ENCODE assay signal across 15 cellular contexts in the genomic region with DNA sequence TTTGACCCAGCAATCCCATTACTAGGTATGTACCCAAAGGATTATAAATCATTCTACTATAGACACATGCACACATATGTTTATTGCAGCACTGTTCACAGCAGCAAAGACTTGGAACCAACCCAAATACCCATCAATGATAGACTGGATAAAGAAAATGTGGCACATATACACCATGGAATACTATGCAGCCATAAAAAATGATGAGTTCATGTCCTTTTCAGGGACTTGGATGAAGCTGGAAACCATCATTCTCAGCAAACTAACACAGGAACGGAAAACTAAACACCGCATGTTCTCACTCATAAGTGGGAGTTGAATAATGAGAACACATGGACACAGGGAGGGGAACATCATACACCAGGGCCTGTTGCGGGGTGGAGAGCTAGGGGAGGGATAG. TPM values are rescaled to one million over a fixed set of nuclear protein-coding genes. Genes with fewer than 3 reads are reported as not detected.
DNase-seq lines count a peak whose midpoint lies in the region; ATAC-seq and TF ChIP-seq lines count a peak whose summit lies in the region.
"Not testable (repeated sequence)": the region's sequence is repeated elsewhere in the genome, so short reads cannot be mapped to it uniquely, and the experiment has no call there.
"Had no signal": no experiment of that assay in that cellular context is flagged by ENCODE, and none has a peak within 500 bp of the region (broad histone marks: within the 10 kb centered on the region; RNA-seq: fewer than 3 reads in every experiment).

No MANE protein-coding gene starts in this region.

- H3K9me3 ChIP-seq in CD4-positive, CD25-positive, alpha-beta regulatory T cell (ENCODE audit: control insufficient read depth in 2 of 2, low read length in 2 of 2); HEK293 (ENCODE audit: control insufficient read depth, insufficient read depth, low read depth, low read length); naive thymus-derived CD4-positive, alpha-beta T cell (ENCODE audit: control insufficient read depth in 2 of 3, low read length in 3 of 3): not testable (repeated sequence)

- H3K4me3 ChIP-seq in CD4-positive, CD25-positive, alpha-beta regulatory T cell (ENCODE audit: low read depth, low read length); HEK293 (ENCODE audit: low read depth, low read length); naive thymus-derived CD4-positive, alpha-beta T cell (ENCODE audit: low read length): not testable (repeated sequence)

- intact Hi-C loops in activated CD4-positive, alpha-beta T cell treated with anti-CD3 and anti-CD28 coated beads for 36 hours (cut with DNase I, micrococcal nuclease); activated T-helper 1 cell treated with anti-CD3 and anti-CD28 coated beads, Interleukin-12 subunit alpha, Interleukin-12 subunit beta, Interleukin-2, Interleukin-4 antibody, amounts not matched to agents 30 ng/mL and 10 ng/mL and 1 ng/mL, durations not matched to agents 14 hours and 24 hours and 36 hours (cut with micrococcal nuclease): not testable (repeated sequence)
- intact Hi-C loops in naive thymus-derived CD4-positive, alpha-beta T cell (cut with micrococcal nuclease), result loop anchor here in 1 of 2 donors (5.0 kb wide), 1 partner anchor 37 kb away; no protein-coding TSS in a partner anchor

- DNase-seq in CD4-positive, CD25-positive, alpha-beta regulatory T cell; activated CD4-positive, alpha-beta T cell treated with anti-CD3 and anti-CD28 coated beads for 36 hours; activated T-helper 1 cell treated with anti-CD3 and anti-CD28 coated beads, Interleukin-12 subunit alpha, Interleukin-12 subunit beta, Interleukin-2, Interleukin-4 antibody, amounts not matched to agents 30 ng/mL and 10 ng/mL and 1 ng/mL, durations not matched to agents 14 hours and 24 hours and 36 hours (ENCODE audit: low spot score); activated naive CD8-positive, alpha-beta T cell treated with anti-CD3 and anti-CD28 coated beads, Interleukin-2, amount 10 ng/mL, durations not matched to agents 7 days and 5 days; naive thymus-derived CD4-positive, alpha-beta T cell; stimulated activated effector memory CD8-positive, alpha-beta T cell treated with anti-CD3 and anti-CD28 coated beads, Interleukin-12 subunit alpha, Interleukin-12 subunit beta, amount 100 ng/mL, for 72 hours (ENCODE audit: low spot score in 2 of 2): not testable (repeated sequence)

- H3K4me1 Mint-ChIP-seq in CD4-positive, CD25-positive, alpha-beta regulatory T cell, result peaks cover 10 to 74% (median 52%) of the 10 kb centered on the region in 4 donors
- H3K4me1 Mint-ChIP-seq in activated CD4-positive, alpha-beta T cell treated with anti-CD3 and anti-CD28 coated beads for 36 hours, result peaks cover 52% of the 10 kb centered on the region
- peaks cover 43% of the 10 kb centered on the region for H3K4me1 Mint-ChIP-seq in activated T-helper 1 cell treated with anti-CD3 and anti-CD28 coated beads, Interleukin-12 subunit alpha, Interleukin-12 subunit beta, Interleukin-2, Interleukin-4 antibody, amounts not matched to agents 30 ng/mL and 10 ng/mL and 1 ng/mL, durations not matched to agents 14 hours and 24 hours and 36 hours (ENCODE audit: low read depth)
- H3K4me1 Mint-ChIP-seq in activated naive CD8-positive, alpha-beta T cell treated with anti-CD3 and anti-CD28 coated beads, Interleukin-2, amount 10 ng/mL, durations not matched to agents 7 days and 5 days, result peaks cover 38% of the 10 kb centered on the region
- H3K4me1 Mint-ChIP-seq in naive thymus-derived CD4-positive, alpha-beta T cell, result peaks cover 23 to 62% (median 59%) of the 10 kb centered on the region in 7 donors
- peaks cover 26% of the 10 kb centered on the region for H3K4me1 Mint-ChIP-seq in stimulated activated effector memory CD8-positive, alpha-beta T cell treated with anti-CD3 and anti-CD28 coated beads, Interleukin-12 subunit alpha, Interleukin-12 subunit beta, amount 100 ng/mL, for 72 hours

- H3K9me3 Mint-ChIP-seq in CD4-positive, CD25-positive, alpha-beta regulatory T cell, result peaks cover 0 to 19% (median 2%) of the 10 kb centered on the region in 7 donors
- not testable (repeated sequence) for H3K9me3 Mint-ChIP-seq in activated CD4-positive, alpha-beta T cell treated with anti-CD3 and anti-CD28 coated beads for 36 hours (ENCODE audit: low read depth); activated naive CD8-positive, alpha-beta T cell treated with anti-CD3 and anti-CD28 coated beads, Interleukin-2, amount 10 ng/mL, durations not matched to agents 7 days and 5 days; stimulated activated effector memory CD8-positive, alpha-beta T cell treated with anti-CD3 and anti-CD28 coated beads, Interleukin-12 subunit alpha, Interleukin-12 subunit beta, amount 100 ng/mL, for 72 hours
- H3K9me3 Mint-ChIP-seq in activated T-helper 1 cell treated with anti-CD3 and anti-CD28 coated beads, Interleukin-12 subunit alpha, Interleukin-12 subunit beta, Interleukin-2, Interleukin-4 antibody, amounts not matched to agents 30 ng/mL and 10 ng/mL and 1 ng/mL, durations not matched to agents 14 hours and 24 hours and 36 hours, result peaks cover 11% of the 10 kb centered on the region
- peaks cover 0 to 14% (median 7%) of the 10 kb centered on the region in 11 donors for H3K9me3 Mint-ChIP-seq in naive thymus-derived CD4-positive, alpha-beta T cell

- CTCF ChIA-PET in HEK293 (lab: Yijun Ruan, JAX), result interaction anchor here (0.6 kb wide), 1 partner anchor 8 kb away, joined by 3 read pairs; no protein-coding TSS in a partner anchor
- CTCF ChIA-PET in activated CD4-positive, alpha-beta T cell treated with anti-CD3 and anti-CD28 coated beads for 36 hours (lab: Charles Lee), result interaction anchor here (0.6 to 2.5 kb wide), 7 partner anchors 9 to 37 kb away, joined by 3 to 8 read pairs (median 3); no protein-coding TSS in a partner anchor
- CTCF ChIA-PET in naive thymus-derived CD4-positive, alpha-beta T cell (lab: Charles Lee), result interaction anchor here (1.7 to 3.8 kb wide), 3 partner anchors 12 to 67 kb away, joined by 5 to 16 read pairs (median 11); no protein-coding TSS in a partner anchor

- not testable (repeated sequence) for H3K36me3 ChIP-seq in CD4-positive, CD25-positive, alpha-beta regulatory T cell (ENCODE audit: control insufficient read depth, insufficient read depth, low read length); HEK293 (ENCODE audit: control insufficient read depth in 2 of 2, insufficient read depth in 1 of 2, low read length in 2 of 2); naive thymus-derived CD4-positive, alpha-beta T cell (ENCODE audit: control insufficient read depth in 2 of 3, insufficient read depth in 3 of 3, low read length in 3 of 3)

- H3K4me1 ChIP-seq in CD4-positive, CD25-positive, alpha-beta regulatory T cell (ENCODE audit: control insufficient read depth, insufficient read depth, low read length, poor library complexity, severe bottlenecking), result peaks cover 32% of the 10 kb centered on the region
- H3K4me1 ChIP-seq in HEK293 (ENCODE audit: control insufficient read depth, insufficient read depth, low read length), result not testable (repeated sequence)
- peaks cover 4 to 30% of the 10 kb centered on the region in 2 donors for H3K4me1 ChIP-seq in naive thymus-derived CD4-positive, alpha-beta T cell (ENCODE audit: control insufficient read depth in 2 of 2, insufficient read depth in 2 of 2, low read length in 2 of 2)

- ATAC-seq in CD4-positive, CD25-positive, alpha-beta regulatory T cell (ENCODE audit: low read depth in 2 of 2); activated CD4-positive, alpha-beta T cell treated with anti-CD3 and anti-CD28 coated beads for 36 hours; activated naive CD8-positive, alpha-beta T cell treated with anti-CD3 and anti-CD28 coated beads, Interleukin-2, amount 10 ng/mL, durations not matched to agents 7 days and 5 days (ENCODE audit: low read depth); naive thymus-derived CD4-positive, alpha-beta T cell; stimulated activated effector memory CD8-positive, alpha-beta T cell treated with anti-CD3 and anti-CD28 coated beads, Interleukin-12 subunit alpha, Interleukin-12 subunit beta, amount 100 ng/mL, for 72 hours: not testable (repeated sequence)

- peak overlapping the region; percentile 11 to 56 (median 36) for H3K4me3 Mint-ChIP-seq in CD4-positive, CD25-positive, alpha-beta regulatory T cell
- not testable (repeated sequence) for H3K4me3 Mint-ChIP-seq in activated CD4-positive, alpha-beta T cell treated with anti-CD3 and anti-CD28 coated beads for 36 hours; activated T-helper 1 cell treated with anti-CD3 and anti-CD28 coated beads, Interleukin-12 subunit alpha, Interleukin-12 subunit beta, Interleukin-2, Interleukin-4 antibody, amounts not matched to agents 30 ng/mL and 10 ng/mL and 1 ng/mL, durations not matched to agents 14 hours and 24 hours and 36 hours; stimulated activated effector memory CD8-positive, alpha-beta T cell treated with anti-CD3 and anti-CD28 coated beads, Interleukin-12 subunit alpha, Interleukin-12 subunit beta, amount 100 ng/mL, for 72 hours
- H3K4me3 Mint-ChIP-seq in activated naive CD8-positive, alpha-beta T cell treated with anti-CD3 and anti-CD28 coated beads, Interleukin-2, amount 10 ng/mL, durations not matched to agents 7 days and 5 days, result peak overlapping the region; percentile 32
- H3K4me3 Mint-ChIP-seq in naive thymus-derived CD4-positive, alpha-beta T cell, result peak overlapping the region in 6 of 10 donors; percentile 8 to 67 (median 18)

- H3K27ac ChIP-seq in CD4-positive, CD25-positive, alpha-beta regulatory T cell (ENCODE audit: insufficient read depth, low read length, poor library complexity, severe bottlenecking); HEK293 (ENCODE audit: extremely low read depth, low read depth, low read length); naive thymus-derived CD4-positive, alpha-beta T cell (ENCODE audit: low read depth, low read length): not testable (repeated sequence)

- TF ChIP-seq CTCF in HEK293 (tag by site-specific recombination; IDR thresholded peaks at IDR 0.05), result not testable (repeated sequence)

- POLR2A ChIA-PET in HEK293 (lab: Yijun Ruan, JAX), result not testable (repeated sequence)
- POLR2A ChIA-PET in activated CD4-positive, alpha-beta T cell treated with anti-CD3 and anti-CD28 coated beads for 36 hours (lab: Charles Lee), result interaction anchor here (0.6 kb wide), 1 partner anchor 31 kb away, joined by 7 read pairs; no protein-coding TSS in a partner anchor
- POLR2A ChIA-PET in activated naive CD8-positive, alpha-beta T cell treated with anti-CD3 and anti-CD28 coated beads, Interleukin-2, amount 10 ng/mL, durations not matched to agents 7 days and 5 days (lab: Charles Lee), result interaction anchor here (0.6 to 1.3 kb wide), 2 partner anchors 22 to 124 kb away, joined by 4 read pairs; no protein-coding TSS in a partner anchor
- POLR2A ChIA-PET in naive thymus-derived CD4-positive, alpha-beta T cell (lab: Charles Lee), result interaction anchor here (0.6 to 4.4 kb wide), 6 partner anchors 12 to 83 kb away, joined by 3 to 45 read pairs (median 5); no protein-coding TSS in a partner anchor

- peaks cover 16% of the 10 kb centered on the region for H3K36me3 Mint-ChIP-seq in CD4-positive, CD25-positive, alpha-beta regulatory T cell
- peaks cover 27% of the 10 kb centered on the region for H3K36me3 Mint-ChIP-seq in activated CD4-positive, alpha-beta T cell treated with anti-CD3 and anti-CD28 coated beads for 36 hours (ENCODE audit: low read depth)
- peaks cover 17% of the 10 kb centered on the region for H3K36me3 Mint-ChIP-seq in activated T-helper 1 cell treated with anti-CD3 and anti-CD28 coated beads, Interleukin-12 subunit alpha, Interleukin-12 subunit beta, Interleukin-2, Interleukin-4 antibody, amounts not matched to agents 30 ng/mL and 10 ng/mL and 1 ng/mL, durations not matched to agents 14 hours and 24 hours and 36 hours (ENCODE audit: low read depth)
- H3K36me3 Mint-ChIP-seq in activated naive CD8-positive, alpha-beta T cell treated with anti-CD3 and anti-CD28 coated beads, Interleukin-2, amount 10 ng/mL, durations not matched to agents 7 days and 5 days, result peaks cover 17% of the 10 kb centered on the region
- H3K36me3 Mint-ChIP-seq in naive thymus-derived CD4-positive, alpha-beta T cell, result peaks cover 0 to 31% (median 5%) of the 10 kb centered on the region in 5 donors
- not testable (repeated sequence) for H3K36me3 Mint-ChIP-seq in stimulated activated effector memory CD8-positive, alpha-beta T cell treated with anti-CD3 and anti-CD28 coated beads, Interleukin-12 subunit alpha, Interleukin-12 subunit beta, amount 100 ng/mL, for 72 hours

- not testable (repeated sequence) for H3K27me3 ChIP-seq in CD4-positive, CD25-positive, alpha-beta regulatory T cell (ENCODE audit: control insufficient read depth, insufficient read depth, low read length); naive thymus-derived CD4-positive, alpha-beta T cell (ENCODE audit: control insufficient read depth in 2 of 2, insufficient read depth in 2 of 2, low read length in 2 of 2)

- H3K27ac Mint-ChIP-seq in CD4-positive, CD25-positive, alpha-beta regulatory T cell, result peak overlapping the region; percentile 73 to 90 (median 79)
- peak overlapping the region; percentile 61 for H3K27ac Mint-ChIP-seq in activated CD4-positive, alpha-beta T cell treated with anti-CD3 and anti-CD28 coated beads for 36 hours
- peak overlapping the region; percentile 70 for H3K27ac Mint-ChIP-seq in activated T-helper 1 cell treated with anti-CD3 and anti-CD28 coated beads, Interleukin-12 subunit alpha, Interleukin-12 subunit beta, Interleukin-2, Interleukin-4 antibody, amounts not matched to agents 30 ng/mL and 10 ng/mL and 1 ng/mL, durations not matched to agents 14 hours and 24 hours and 36 hours
- not testable (repeated sequence) for H3K27ac Mint-ChIP-seq in activated naive CD8-positive, alpha-beta T cell treated with anti-CD3 and anti-CD28 coated beads, Interleukin-2, amount 10 ng/mL, durations not matched to agents 7 days and 5 days
- peak overlapping the region in 8 of 9 donors; percentile 69 to 94 (median 82) for H3K27ac Mint-ChIP-seq in naive thymus-derived CD4-positive, alpha-beta T cell
- H3K27ac Mint-ChIP-seq in stimulated activated effector memory CD8-positive, alpha-beta T cell treated with anti-CD3 and anti-CD28 coated beads, Interleukin-12 subunit alpha, Interleukin-12 subunit beta, amount 100 ng/mL, for 72 hours, result peak overlapping the region; percentile 48

- H3K27me3 Mint-ChIP-seq in CD4-positive, CD25-positive, alpha-beta regulatory T cell; activated CD4-positive, alpha-beta T cell treated with anti-CD3 and anti-CD28 coated beads for 36 hours; activated T-helper 1 cell treated with anti-CD3 and anti-CD28 coated beads, Interleukin-12 subunit alpha, Interleukin-12 subunit beta, Interleukin-2, Interleukin-4 antibody, amounts not matched to agents 30 ng/mL and 10 ng/mL and 1 ng/mL, durations not matched to agents 14 hours and 24 hours and 36 hours (ENCODE audit: insufficient read depth); activated naive CD8-positive, alpha-beta T cell treated with anti-CD3 and anti-CD28 coated beads, Interleukin-2, amount 10 ng/mL, durations not matched to agents 7 days and 5 days; naive thymus-derived CD4-positive, alpha-beta T cell: not testable (repeated sequence)

RNA-seq across cellular contexts. Expression of gene SELP, which starts 40.3 kb away (rescaled TPM):
- total RNA-seq in CD4-positive, CD25-positive, alpha-beta regulatory T cell, result 12.1 TPM
- 10 to 100 TPM; 15.2 to 25.2 (median 22.5) TPM for polyA plus RNA-seq in CD4-positive, CD25-positive, alpha-beta regulatory T cell
- total RNA-seq in activated CD4-positive, alpha-beta T cell treated with anti-CD3 and anti-CD28 coated beads for 36 hours, result 1 to 10 TPM in 1 of 2 experiments, under 1 TPM in 1; 0.50 to 1.4 TPM
- total RNA-seq in activated T-helper 1 cell treated with anti-CD3 and anti-CD28 coated beads, Interleukin-12 subunit alpha, Interleukin-12 subunit beta, Interleukin-2, Interleukin-4 antibody, amounts not matched to agents 30 ng/mL and 10 ng/mL and 1 ng/mL, durations not matched to agents 14 hours and 24 hours and 36 hours, result 0.13 TPM in 1 of 2 replicates, not detected in the other
- under 1 TPM; 0.45 to 0.83 TPM for total RNA-seq in activated naive CD8-positive, alpha-beta T cell treated with anti-CD3 and anti-CD28 coated beads, Interleukin-2, amount 10 ng/mL, durations not matched to agents 7 days and 5 days
- 1 to 10 TPM in 4 of 5 experiments, under 1 TPM in 1; 0.27 to 3.2 (median 2.3) TPM for total RNA-seq in naive thymus-derived CD4-positive, alpha-beta T cell
- polyA plus RNA-seq in naive thymus-derived CD4-positive, alpha-beta T cell, result under 1 TPM; 0.39 to 0.50 TPM
- total RNA-seq: A673, Caco-2, GM23338, H9, HepG2, HFFc6, HT1080, LHCN-M2 had no signal
- polyA plus RNA-seq: GM23338 had no signal

RNA-seq across cellular contexts. Expression of gene SELL, which starts 41.2 kb away (rescaled TPM):
- 370 TPM for total RNA-seq in CD4-positive, CD25-positive, alpha-beta regulatory T cell
- polyA plus RNA-seq in CD4-positive, CD25-positive, alpha-beta regulatory T cell, result 1,000 to 10,000 TPM; 1,894 to 2,165 (median 2,020) TPM
- 100 to 1,000 TPM; 206 to 262 TPM for total RNA-seq in activated CD4-positive, alpha-beta T cell treated with anti-CD3 and anti-CD28 coated beads for 36 hours
- 115 and 117 TPM in 2 replicates for total RNA-seq in activated T-helper 1 cell treated with anti-CD3 and anti-CD28 coated beads, Interleukin-12 subunit alpha, Interleukin-12 subunit beta, Interleukin-2, Interleukin-4 antibody, amounts not matched to agents 30 ng/mL and 10 ng/mL and 1 ng/mL, durations not matched to agents 14 hours and 24 hours and 36 hours
- total RNA-seq in activated naive CD8-positive, alpha-beta T cell treated with anti-CD3 and anti-CD28 coated beads, Interleukin-2, amount 10 ng/mL, durations not matched to agents 7 days and 5 days, result 100 to 1,000 TPM; 130 to 135 TPM
- total RNA-seq in naive thymus-derived CD4-positive, alpha-beta T cell, result 100 to 1,000 TPM; 303 to 633 (median 519) TPM
- 1,000 to 10,000 TPM; 2,291 to 2,521 TPM for polyA plus RNA-seq in naive thymus-derived CD4-positive, alpha-beta T cell
- total RNA-seq: A673, Caco-2, GM23338, H9, HT1080, LHCN-M2 had no signal
- polyA plus RNA-seq: GM23338 had no signal
